1 cellular context compared by ENCODE assay signal in the genomic region with DNA sequence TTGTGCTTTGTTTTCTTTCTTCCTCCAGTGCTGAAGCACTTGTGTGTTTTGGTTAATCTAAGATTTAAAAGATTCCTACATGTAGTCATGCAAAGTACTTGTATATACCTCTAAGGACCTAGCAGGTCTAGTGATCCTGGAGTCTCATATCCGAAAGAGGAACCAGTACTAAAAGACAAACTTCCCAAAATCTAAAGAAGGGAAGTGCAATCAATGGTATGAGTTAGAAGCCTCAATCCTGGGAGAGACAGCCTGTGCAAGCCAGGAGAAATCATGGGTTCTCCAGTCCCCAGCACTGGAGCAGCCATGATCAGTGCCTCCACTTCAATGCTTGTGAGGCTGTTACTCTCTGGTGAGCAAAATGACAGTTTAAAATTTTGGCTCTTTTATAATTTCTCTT.
TF ChIP-seq lines count a peak whose summit lies in the region.

No MANE protein-coding gene starts in this region.

TF ChIP-seq in H1, 55 proteins besides CTCF, POLR2A, EP300 and RAD21 (continued from another document):
- TF ChIP-seq HDAC2 (IDR thresholded peaks at IDR 0.05; ENCODE audit: borderline replicate concordance in 1 of 2, low read depth in 2 of 2, low read length in 2 of 2): no peak
- no peak for TF ChIP-seq KDM4A (IDR thresholded peaks at IDR 0.05; ENCODE audit: low read depth, low read length, severe bottlenecking)
- no peak for TF ChIP-seq POLR2AphosphoS5 (IDR thresholded peaks at IDR 0.05; ENCODE audit: low read depth, low read length)
- no peak for TF ChIP-seq RXRA (IDR thresholded peaks at IDR 0.05; ENCODE audit: insufficient read depth, low read depth, low read length)
- TF ChIP-seq TEAD4 (IDR thresholded peaks at IDR 0.05; ENCODE audit: low read depth, low read length): no peak
- TF ChIP-seq KDM1A (IDR thresholded peaks at IDR 0.05; ENCODE audit: borderline replicate concordance, low read length): no peak
- no peak for TF ChIP-seq MAFK (IDR thresholded peaks at IDR 0.05; ENCODE audit: low read depth, low read length)
- TF ChIP-seq, protein P1, sequence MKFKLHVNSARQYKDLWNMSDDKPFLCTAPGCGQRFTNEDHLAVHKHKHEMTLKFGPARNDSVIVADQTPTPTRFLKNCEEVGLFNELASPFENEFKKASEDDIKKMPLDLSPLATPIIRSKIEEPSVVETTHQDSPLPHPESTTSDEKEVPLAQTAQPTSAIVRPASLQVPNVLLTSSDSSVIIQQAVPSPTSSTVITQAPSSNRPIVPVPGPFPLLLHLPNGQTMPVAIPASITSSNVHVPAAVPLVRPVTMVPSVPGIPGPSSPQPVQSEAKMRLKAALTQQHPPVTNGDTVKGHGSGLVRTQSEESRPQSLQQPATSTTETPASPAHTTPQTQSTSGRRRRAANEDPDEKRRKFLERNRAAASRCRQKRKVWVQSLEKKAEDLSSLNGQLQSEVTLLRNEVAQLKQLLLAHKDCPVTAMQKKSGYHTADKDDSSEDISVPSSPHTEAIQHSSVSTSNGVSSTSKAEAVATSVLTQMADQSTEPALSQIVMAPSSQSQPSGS (IDR thresholded peaks at IDR 0.05; ENCODE audit: low read length): no peak
- TF ChIP-seq, protein P2, sequence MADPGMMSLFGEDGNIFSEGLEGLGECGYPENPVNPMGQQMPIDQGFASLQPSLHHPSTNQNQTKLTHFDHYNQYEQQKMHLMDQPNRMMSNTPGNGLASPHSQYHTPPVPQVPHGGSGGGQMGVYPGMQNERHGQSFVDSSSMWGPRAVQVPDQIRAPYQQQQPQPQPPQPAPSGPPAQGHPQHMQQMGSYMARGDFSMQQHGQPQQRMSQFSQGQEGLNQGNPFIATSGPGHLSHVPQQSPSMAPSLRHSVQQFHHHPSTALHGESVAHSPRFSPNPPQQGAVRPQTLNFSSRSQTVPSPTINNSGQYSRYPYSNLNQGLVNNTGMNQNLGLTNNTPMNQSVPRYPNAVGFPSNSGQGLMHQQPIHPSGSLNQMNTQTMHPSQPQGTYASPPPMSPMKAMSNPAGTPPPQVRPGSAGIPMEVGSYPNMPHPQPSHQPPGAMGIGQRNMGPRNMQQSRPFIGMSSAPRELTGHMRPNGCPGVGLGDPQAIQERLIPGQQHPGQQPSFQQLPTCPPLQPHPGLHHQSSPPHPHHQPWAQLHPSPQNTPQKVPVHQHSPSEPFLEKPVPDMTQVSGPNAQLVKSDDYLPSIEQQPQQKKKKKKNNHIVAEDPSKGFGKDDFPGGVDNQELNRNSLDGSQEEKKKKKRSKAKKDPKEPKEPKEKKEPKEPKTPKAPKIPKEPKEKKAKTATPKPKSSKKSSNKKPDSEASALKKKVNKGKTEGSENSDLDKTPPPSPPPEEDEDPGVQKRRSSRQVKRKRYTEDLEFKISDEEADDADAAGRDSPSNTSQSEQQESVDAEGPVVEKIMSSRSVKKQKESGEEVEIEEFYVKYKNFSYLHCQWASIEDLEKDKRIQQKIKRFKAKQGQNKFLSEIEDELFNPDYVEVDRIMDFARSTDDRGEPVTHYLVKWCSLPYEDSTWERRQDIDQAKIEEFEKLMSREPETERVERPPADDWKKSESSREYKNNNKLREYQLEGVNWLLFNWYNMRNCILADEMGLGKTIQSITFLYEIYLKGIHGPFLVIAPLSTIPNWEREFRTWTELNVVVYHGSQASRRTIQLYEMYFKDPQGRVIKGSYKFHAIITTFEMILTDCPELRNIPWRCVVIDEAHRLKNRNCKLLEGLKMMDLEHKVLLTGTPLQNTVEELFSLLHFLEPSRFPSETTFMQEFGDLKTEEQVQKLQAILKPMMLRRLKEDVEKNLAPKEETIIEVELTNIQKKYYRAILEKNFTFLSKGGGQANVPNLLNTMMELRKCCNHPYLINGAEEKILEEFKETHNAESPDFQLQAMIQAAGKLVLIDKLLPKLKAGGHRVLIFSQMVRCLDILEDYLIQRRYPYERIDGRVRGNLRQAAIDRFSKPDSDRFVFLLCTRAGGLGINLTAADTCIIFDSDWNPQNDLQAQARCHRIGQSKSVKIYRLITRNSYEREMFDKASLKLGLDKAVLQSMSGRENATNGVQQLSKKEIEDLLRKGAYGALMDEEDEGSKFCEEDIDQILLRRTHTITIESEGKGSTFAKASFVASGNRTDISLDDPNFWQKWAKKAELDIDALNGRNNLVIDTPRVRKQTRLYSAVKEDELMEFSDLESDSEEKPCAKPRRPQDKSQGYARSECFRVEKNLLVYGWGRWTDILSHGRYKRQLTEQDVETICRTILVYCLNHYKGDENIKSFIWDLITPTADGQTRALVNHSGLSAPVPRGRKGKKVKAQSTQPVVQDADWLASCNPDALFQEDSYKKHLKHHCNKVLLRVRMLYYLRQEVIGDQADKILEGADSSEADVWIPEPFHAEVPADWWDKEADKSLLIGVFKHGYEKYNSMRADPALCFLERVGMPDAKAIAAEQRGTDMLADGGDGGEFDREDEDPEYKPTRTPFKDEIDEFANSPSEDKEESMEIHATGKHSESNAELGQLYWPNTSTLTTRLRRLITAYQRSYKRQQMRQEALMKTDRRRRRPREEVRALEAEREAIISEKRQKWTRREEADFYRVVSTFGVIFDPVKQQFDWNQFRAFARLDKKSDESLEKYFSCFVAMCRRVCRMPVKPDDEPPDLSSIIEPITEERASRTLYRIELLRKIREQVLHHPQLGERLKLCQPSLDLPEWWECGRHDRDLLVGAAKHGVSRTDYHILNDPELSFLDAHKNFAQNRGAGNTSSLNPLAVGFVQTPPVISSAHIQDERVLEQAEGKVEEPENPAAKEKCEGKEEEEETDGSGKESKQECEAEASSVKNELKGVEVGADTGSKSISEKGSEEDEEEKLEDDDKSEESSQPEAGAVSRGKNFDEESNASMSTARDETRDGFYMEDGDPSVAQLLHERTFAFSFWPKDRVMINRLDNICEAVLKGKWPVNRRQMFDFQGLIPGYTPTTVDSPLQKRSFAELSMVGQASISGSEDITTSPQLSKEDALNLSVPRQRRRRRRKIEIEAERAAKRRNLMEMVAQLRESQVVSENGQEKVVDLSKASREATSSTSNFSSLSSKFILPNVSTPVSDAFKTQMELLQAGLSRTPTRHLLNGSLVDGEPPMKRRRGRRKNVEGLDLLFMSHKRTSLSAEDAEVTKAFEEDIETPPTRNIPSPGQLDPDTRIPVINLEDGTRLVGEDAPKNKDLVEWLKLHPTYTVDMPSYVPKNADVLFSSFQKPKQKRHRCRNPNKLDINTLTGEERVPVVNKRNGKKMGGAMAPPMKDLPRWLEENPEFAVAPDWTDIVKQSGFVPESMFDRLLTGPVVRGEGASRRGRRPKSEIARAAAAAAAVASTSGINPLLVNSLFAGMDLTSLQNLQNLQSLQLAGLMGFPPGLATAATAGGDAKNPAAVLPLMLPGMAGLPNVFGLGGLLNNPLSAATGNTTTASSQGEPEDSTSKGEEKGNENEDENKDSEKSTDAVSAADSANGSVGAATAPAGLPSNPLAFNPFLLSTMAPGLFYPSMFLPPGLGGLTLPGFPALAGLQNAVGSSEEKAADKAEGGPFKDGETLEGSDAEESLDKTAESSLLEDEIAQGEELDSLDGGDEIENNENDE (IDR thresholded peaks at IDR 0.05; ENCODE audit: insufficient replicate concordance, low read length): no peak
- no peak for TF ChIP-seq GABPA (IDR thresholded peaks at IDR 0.05; ENCODE audit: borderline replicate concordance, insufficient read depth, low read length)
- no peak for TF ChIP-seq POU5F1 (IDR thresholded peaks at IDR 0.05; ENCODE audit: low read depth, low read length)
